In genomic region chr6:30678964-30679726, GRCh38 we compare ENCODE assay signal across 8 cellular contexts. TPM values are rescaled to one million over a fixed set of nuclear protein-coding genes. Genes with fewer than 3 reads are reported as not detected.
A peak's percentile ranks its signal among the peaks of the same experiment; 100 is the strongest.
DNase-seq lines count a peak whose midpoint lies in the region; FAIRE-seq and TF ChIP-seq lines count a peak whose summit lies in the region.

No MANE protein-coding gene starts in this region.

- in situ Hi-C loops in G401 (cut with HindIII; ENCODE audit: low sequenced_read_pairs) = no loop called here

- H3K27ac ChIP-seq in HL-60 (replicated peaks) (no peak overlapping the region), OCI-LY1 (ENCODE audit: low read depth, low read length, poor library complexity, severe bottlenecking) (peak overlapping the region; percentile 95), muscle layer of colon (ENCODE audit: low read depth, low read length) (peak overlapping the region; percentile 100)

- H3K79me2 ChIP-seq in OCI-LY1 (ENCODE audit: insufficient read depth, low read length) = peaks cover 25% of the 10 kb centered on the region

- no peak for FAIRE-seq in H54 (lab: Jason Lieb, UNC)

- TF ChIP-seq POLR2A in erythroblast (IDR thresholded peaks at IDR 0.05; ENCODE audit: low read length) (no peak), H54 (IDR thresholded peaks at IDR 0.05; ENCODE audit: low read depth, low read length) (no peak)

- peaks cover 11% of the 10 kb centered on the region for H3F3A ChIP-seq in OCI-LY1 (ENCODE audit: insufficient read depth, low read length)

- peak overlapping the region; percentile 61 for H3K9ac ChIP-seq in OCI-LY1 (ENCODE audit: low read length)
- peak overlapping the region; percentile 57 for H3K9ac ChIP-seq in muscle layer of colon (ENCODE audit: low read length)

- no peak overlapping the region for H2AFZ ChIP-seq in OCI-LY1 (ENCODE audit: low read length)

- no peaks in the 10 kb centered on the region for H3K9me2 ChIP-seq in OCI-LY1 (ENCODE audit: low read depth, low read length)

- H3K9me3 ChIP-seq in OCI-LY1 (ENCODE audit: low read length) (no peaks in the 10 kb centered on the region), muscle layer of colon (ENCODE audit: low read length) (no peaks in the 10 kb centered on the region)

- no peaks in the 10 kb centered on the region for H4K20me1 ChIP-seq in OCI-LY1 (ENCODE audit: insufficient read depth, low read length)

- H3K36me3 ChIP-seq in OCI-LY1 (ENCODE audit: insufficient read depth, low read length) (peaks cover 28% of the 10 kb centered on the region), muscle layer of colon (ENCODE audit: insufficient read depth, low read length) (peaks cover 45% of the 10 kb centered on the region)

- H3K4me2 ChIP-seq in OCI-LY1 (ENCODE audit: low read length) = peak overlapping the region; percentile 91

- TF ChIP-seq CTCF in HL-60 (IDR thresholded peaks at IDR 0.05; ENCODE audit: insufficient read depth, low read length) = peak; percentile 85
- peak; percentile 96 for TF ChIP-seq CTCF in OCI-LY1 (IDR thresholded peaks at IDR 0.05; ENCODE audit: low read length)

- H3K4me1 ChIP-seq in OCI-LY1 (ENCODE audit: insufficient read depth, low read length, severe bottlenecking) = peaks cover 48% of the 10 kb centered on the region
- peaks cover 44% of the 10 kb centered on the region for H3K4me1 ChIP-seq in muscle layer of colon (ENCODE audit: insufficient read depth, low read length)

- DNase-seq in G401 (ENCODE audit: low spot score) = peak; percentile 82
- peak in 1 of 2 experiments; percentile 88 for DNase-seq in HL-60 (ENCODE audit: low read depth in 1 of 2, low spot score in 1 of 2)
- DNase-seq in activated T-cell treated with anti-CD3 and anti-CD28 coated beads for 48 hours (ENCODE audit: low read depth) = peak; percentile 90
- DNase-seq in erythroblast (lab: John Stamatoyannopoulos, UW) = peak; percentile 84 to 92
- peak; percentile 95 for DNase-seq in stimulated activated CD8-positive, alpha-beta memory T cell treated with anti-CD3 and anti-CD28 coated beads, Interleukin-4, amount 100 ng/mL, for 48 hours
- no peak for DNase-seq in H54 (ENCODE audit: insufficient read length, low spot score)

- H3K4me3 ChIP-seq in HL-60 (replicated peaks; ENCODE audit: insufficient read depth, low read length) (peak overlapping the region; percentile 26), OCI-LY1 (ENCODE audit: low read depth, low read length, poor library complexity, severe bottlenecking) (peak overlapping the region; percentile 87), muscle layer of colon (ENCODE audit: low read depth in 1 of 2, low read length in 2 of 2) (peak overlapping the region in 1 of 2 donors; percentile 43)

- H3K27me3 ChIP-seq in HL-60 (ENCODE audit: insufficient read depth, poor library complexity, severe bottlenecking) (no peaks in the 10 kb centered on the region), OCI-LY1 (ENCODE audit: insufficient read depth, low read length) (no peaks in the 10 kb centered on the region), muscle layer of colon (ENCODE audit: control insufficient read depth in 1 of 2, insufficient read depth in 2 of 2, low read length in 2 of 2) (no peaks in the 10 kb centered on the region)

RNA-seq across cellular contexts. Expression of gene DHX16, which starts 6.3 kb away (rescaled TPM):
- 59.8 and 73.2 TPM in 2 replicates for total RNA-seq in G401 (2014; rRNA removed; shearing (Covaris generic))

RNA-seq across cellular contexts. Expression of gene PPP1R18, which starts 7.3 kb away (rescaled TPM):
- total RNA-seq in G401 (2014; rRNA removed; shearing (Covaris generic)) = 53.7 and 54.3 TPM in 2 replicates

RNA-seq across cellular contexts. Expression of gene NRM, which starts 11.6 kb away (rescaled TPM):
- total RNA-seq in G401 (2014; rRNA removed; shearing (Covaris generic)) = 2.6 and 8.8 TPM in 2 replicates

RNA-seq across cellular contexts. Expression of gene C6orf136, which starts 32.2 kb away (rescaled TPM):
- total RNA-seq in G401 (2014; rRNA removed; shearing (Covaris generic)) = 5.3 and 11.7 TPM in 2 replicates

RNA-seq across cellular contexts. Expression of gene MDC1, which starts 37.9 kb away (rescaled TPM):
- 2.5 and 14.3 TPM in 2 replicates for total RNA-seq in G401 (2014; rRNA removed; shearing (Covaris generic))
